Comparison of ENCODE assay signal across 4 cellular contexts in genomic region chr12:108432423-108432822, GRCh38.
TF ChIP-seq lines count a peak whose summit lies in the region.

No MANE protein-coding gene starts in this region.

TF ChIP-seq in GM23338, 12 proteins besides CTCF, POLR2A, EP300 and RAD21:
- TF ChIP-seq ETS1 (IDR thresholded peaks at IDR 0.05) (no peak), EZH2 (IDR thresholded peaks at IDR 0.05; ENCODE audit: low read depth, unreplicated experiment) (no peak), NANOG (IDR thresholded peaks at IDR 0.05; ENCODE audit: borderline replicate concordance) (no peak), EZH2phosphoT487 (IDR thresholded peaks at IDR 0.05; ENCODE audit: unreplicated experiment) (no peak), CREB1 (CRISPR knock-in tag; IDR thresholded peaks at IDR 0.05; ENCODE audit: low read depth) (no peak), JUNB (IDR thresholded peaks at IDR 0.05; ENCODE audit: unreplicated experiment) (no peak)

TF ChIP-seq in K562, 482 proteins besides CTCF, POLR2A, EP300 and RAD21:
- no peak for TF ChIP-seq ZC3H8 (IDR thresholded peaks at IDR 0.05)
- TF ChIP-seq SPI1 (IDR thresholded peaks at IDR 0.05; ENCODE audit: borderline replicate concordance, low read depth, low read length), result 0 out of 2 replicates have a peak, but pooled peaks have one; percentile 29
TF ChIP-seq in K562: peak in this region for 1.

TF ChIP-seq in H1, 55 proteins besides CTCF, POLR2A, EP300 and RAD21:
- TF ChIP-seq KDM1A (IDR thresholded peaks at IDR 0.05; ENCODE audit: borderline replicate concordance, low read length) (no peak), POU5F1 (IDR thresholded peaks at IDR 0.05; ENCODE audit: low read depth, low read length) (no peak), YY1 (IDR thresholded peaks at IDR 0.05; ENCODE audit: low read depth, low read length) (no peak)

TF ChIP-seq in neural cell, 6 proteins besides CTCF, POLR2A, EP300 and RAD21:
- TF ChIP-seq SMC3 (conservative IDR thresholded peaks at IDR 0.05; ENCODE audit: poor library complexity) (peak; percentile 11), REST (IDR thresholded peaks at IDR 0.05; ENCODE audit: borderline replicate concordance) (no peak), MXI1 (conservative IDR thresholded peaks at IDR 0.05; ENCODE audit: poor library complexity, severe bottlenecking) (no peak)
TF ChIP-seq in neural cell: peak in this region for 1.
